8 cellular contexts compared by ENCODE assay signal in genomic region chr10:93445097-93445960, GRCh38. TPM values are rescaled to one million over a fixed set of nuclear protein-coding genes. Genes with fewer than 3 reads are reported as not detected.
DNase-seq lines count a peak whose midpoint lies in the region; TF ChIP-seq lines count a peak whose summit lies in the region.

No MANE protein-coding gene starts in this region.

- H3K9me3 Mint-ChIP-seq in nephron = no peaks in the 10 kb centered on the region

- H3K9me3 ChIP-seq in MG63 = no peaks in the 10 kb centered on the region

- H3K27me3 ChIP-seq in MG63 = no peaks in the 10 kb centered on the region

- H3K27me3 Mint-ChIP-seq in nephron (ENCODE audit: low read depth) = no peaks in the 10 kb centered on the region

- H3K36me3 ChIP-seq in MG63 = peaks cover 77% of the 10 kb centered on the region

- DNase-seq in AG08395 (ENCODE audit: low spot score) (peak; percentile 95), MG63 (peak; percentile 61), SK-N-DZ (ENCODE audit: low spot score) (peak; percentile 45), fibroblast of pulmonary artery (ENCODE audit: low read depth) (peak; percentile 98), KG1 (lab: John Stamatoyannopoulos, UW) (no peak)
- DNase-seq in activated CD8-positive, alpha-beta memory T cell treated with anti-CD3 and anti-CD28 coated beads, Interleukin-2, amount 50 U/mL, for 4 hours = no peak
- DNase-seq in activated CD4-positive, alpha-beta T cell treated with anti-CD3 and anti-CD28 coated beads, Interleukin-2, amount 50 U/mL, for 48 hours = no peak

- TF ChIP-seq CTCF in fibroblast of pulmonary artery (IDR thresholded peaks at IDR 0.05; ENCODE audit: low read length, missing control alignments) (no peak), nephron (IDR thresholded peaks at IDR 0.05; ENCODE audit: unreplicated experiment in 3 of 3) (no peak)

- peak overlapping the region; percentile 91 to 99 (median 98) for H3K27ac Mint-ChIP-seq in nephron

- H3K4me3 ChIP-seq in MG63 (no peak overlapping the region), fibroblast of pulmonary artery (replicated peaks; ENCODE audit: low read depth, low read length) (no peak overlapping the region)

- H3K4me3 Mint-ChIP-seq in nephron = peak overlapping the region in 1 of 3 experiments; percentile 51

- H3K4me1 Mint-ChIP-seq in nephron = peaks cover 54% of the 10 kb centered on the region

- peaks cover 5% of the 10 kb centered on the region for H3K36me3 Mint-ChIP-seq in nephron (ENCODE audit: low read depth)

RNA-seq across cellular contexts. Expression of gene MYOF, which starts 36.8 kb away (rescaled TPM):
- total RNA-seq in MG63 (2014; rRNA removed; shearing (Covaris generic); ENCODE audit: low replicate concordance) = 69.3 and 75.6 TPM in 2 replicates
- 0.50 and 1.1 TPM in 2 replicates for polyA plus RNA-seq in SK-N-DZ (2014; cell fraction: cytosol; rRNA removed)
- polyA plus RNA-seq in SK-N-DZ (2014; cell fraction: nucleus; rRNA removed) = 1.4 and 2.2 TPM in 2 replicates

RNA-seq across cellular contexts. Expression of gene CEP55, which starts 51.1 kb away (rescaled TPM):
- 74.7 and 98.6 TPM in 2 replicates for total RNA-seq in MG63 (2014; rRNA removed; shearing (Covaris generic); ENCODE audit: low replicate concordance)
- 53.9 and 54.4 TPM in 2 replicates for polyA plus RNA-seq in SK-N-DZ (2014; cell fraction: cytosol; rRNA removed)
- 36.0 and 43.5 TPM in 2 replicates for polyA plus RNA-seq in SK-N-DZ (2014; cell fraction: nucleus; rRNA removed)

Comparison
In these comparisons a context has a peak if more than half of its experiments do, and no peak if none do; other contexts are left out.
1. DNase-seq: peak in AG08395 (single experiment), MG63 (single experiment), SK-N-DZ (single experiment) and fibroblast of pulmonary artery (single experiment); none in activated CD8-positive, alpha-beta memory T cell treated with anti-CD3 and anti-CD28 coated beads, Interleukin-2, amount 50 U/mL, for 4 hours (single experiment), KG1 (single experiment) and activated CD4-positive, alpha-beta T cell treated with anti-CD3 and anti-CD28 coated beads, Interleukin-2, amount 50 U/mL, for 48 hours (0 of 2).